In the genomic region with DNA sequence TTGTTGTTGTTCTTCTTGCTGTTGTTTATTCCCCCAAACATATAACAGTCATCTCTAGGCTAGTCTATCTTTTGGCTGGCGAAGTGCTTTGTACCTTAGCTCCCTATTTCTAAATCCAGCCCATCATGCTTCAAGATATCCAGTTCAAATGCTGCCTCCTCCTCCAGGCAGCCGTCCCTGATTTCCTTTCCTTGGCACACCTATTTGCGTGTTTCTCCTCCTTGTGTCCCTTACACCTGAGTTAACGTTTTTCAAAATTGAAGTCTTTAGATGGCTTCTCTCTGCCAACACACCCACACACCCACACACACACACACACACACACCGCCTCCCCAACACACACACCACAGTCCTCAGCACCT, we compare ENCODE assay signal across 21 cellular contexts.
"Had no signal": no experiment of that assay in that cellular context is flagged by ENCODE, and none has a peak within 500 bp of the region (broad histone marks: within the 10 kb centered on the region; RNA-seq: fewer than 3 reads in every experiment).

No MANE protein-coding gene starts in this region.

- H3K27me3 ChIP-seq: gastroesophageal sphincter had no signal

- H3K4me3 Mint-ChIP-seq: activated CD4-positive, alpha-beta T cell treated with anti-CD3 and anti-CD28 coated beads for 36 hours; activated naive CD8-positive, alpha-beta T cell treated with anti-CD3 and anti-CD28 coated beads for 36 hours; activated T-cell treated with anti-CD3 and anti-CD28 coated beads, Interleukin-2, amount 50 U/mL, for 4 hours had no signal

- FAIRE-seq: astrocyte, urothelium cell line had no signal

- H3K4me3 ChIP-seq: gastroesophageal sphincter, thoracic aorta had no signal

- H3K4me1 Mint-ChIP-seq: activated CD4-positive, alpha-beta T cell treated with anti-CD3 and anti-CD28 coated beads for 36 hours; activated naive CD8-positive, alpha-beta T cell treated with anti-CD3 and anti-CD28 coated beads for 36 hours had no signal

- H3K27ac Mint-ChIP-seq: activated CD4-positive, alpha-beta T cell treated with anti-CD3 and anti-CD28 coated beads for 36 hours; activated naive CD8-positive, alpha-beta T cell treated with anti-CD3 and anti-CD28 coated beads for 36 hours; activated T-helper 2 cell treated with anti-CD3 and anti-CD28 coated beads, Interferon-gamma antibody, Interleukin-2, Interleukin-4, amounts not matched to agents 10 μg/mL and 5 μg/mL and 100 μg/mL, durations not matched to agents 14 hours and 24 hours and 36 hours had no signal

- H3K9me3 Mint-ChIP-seq: activated naive CD8-positive, alpha-beta T cell treated with anti-CD3 and anti-CD28 coated beads for 36 hours; activated T-cell treated with anti-CD3 and anti-CD28 coated beads, Interleukin-2, amount 50 U/mL, for 4 hours; activated T-helper 2 cell treated with anti-CD3 and anti-CD28 coated beads, Interferon-gamma antibody, Interleukin-2, Interleukin-4, amounts not matched to agents 10 μg/mL and 5 μg/mL and 100 μg/mL, durations not matched to agents 14 hours and 24 hours and 36 hours had no signal

- H3K27me3 Mint-ChIP-seq: activated CD4-positive, alpha-beta T cell treated with anti-CD3 and anti-CD28 coated beads for 36 hours; activated naive CD8-positive, alpha-beta T cell treated with anti-CD3 and anti-CD28 coated beads for 36 hours had no signal

- ATAC-seq: activated CD4-positive, alpha-beta T cell treated with anti-CD3 and anti-CD28 coated beads for 36 hours; activated T-cell treated with anti-CD3 and anti-CD28 coated beads, Interleukin-2, amount 50 U/mL, for 4 hours; gastroesophageal sphincter had no signal

- H3K27ac ChIP-seq: epithelial cell of prostate, gastroesophageal sphincter, thoracic aorta had no signal

- H3K9me3 ChIP-seq: gastroesophageal sphincter, thoracic aorta had no signal

- H3K36me3 Mint-ChIP-seq: activated naive CD8-positive, alpha-beta T cell treated with anti-CD3 and anti-CD28 coated beads for 36 hours had no signal

- DNase-seq: activated CD4-positive, alpha-beta T cell treated with anti-CD3 and anti-CD28 coated beads for 36 hours; activated CD4-positive, alpha-beta T cell treated with anti-CD3 and anti-CD28 coated beads, Interleukin-2, amount 50 U/mL, for 4 hours; activated CD8-positive, alpha-beta memory T cell treated with anti-CD3 and anti-CD28 coated beads, Interleukin-2, amount 50 U/mL, for 48 hours; activated naive CD4-positive, alpha-beta T cell; activated naive CD8-positive, alpha-beta T cell treated with anti-CD3 and anti-CD28 coated beads for 36 hours; activated T-cell treated with anti-CD3 and anti-CD28 coated beads, Interleukin-2, amount 50 U/mL, for 4 hours; cerebellar nuclear complex; cortex of kidney; head of caudate nucleus; hypothalamus; mesenchymal stem cell; retina; stimulated activated CD4-positive, alpha-beta T cell treated with anti-CD3 and anti-CD28 coated beads, Interleukin-2, amount 100 ng/mL, for 48 hours; stimulated activated CD8-positive, alpha-beta memory T cell treated with anti-CD3 and anti-CD28 coated beads, Interleukin-4, amount 100 ng/mL, for 48 hours; stimulated activated naive CD4-positive, alpha-beta T cell had no signal
